In genomic region chr4:99408346-99408745, GRCh38 we compare ENCODE assay signal across 19 cellular contexts. TPM values are rescaled to one million over a fixed set of nuclear protein-coding genes. Genes with fewer than 3 reads are reported as not detected.
DNase-seq lines count a peak whose midpoint lies in the region; ATAC-seq and TF ChIP-seq lines count a peak whose summit lies in the region.
"Had no signal": no experiment of that assay in that cellular context is flagged by ENCODE, and none has a peak within 500 bp of the region (broad histone marks: within the 10 kb centered on the region; RNA-seq: fewer than 3 reads in every experiment).

No MANE protein-coding gene starts in this region.

- no peak for TF ChIP-seq CTCF in ascending aorta (IDR thresholded peaks at IDR 0.05)
- no peak for TF ChIP-seq CTCF in esophagus muscularis mucosa (IDR thresholded peaks at IDR 0.05)
- no peak for TF ChIP-seq CTCF in thoracic aorta (IDR thresholded peaks at IDR 0.05)

- H3K9me3 ChIP-seq in ascending aorta (no peaks in the 10 kb centered on the region), esophagus muscularis mucosa (no peaks in the 10 kb centered on the region), thoracic aorta (no peaks in the 10 kb centered on the region)
- H3K9me3 ChIP-seq: SJSA1 had no signal

- H3K36me3 ChIP-seq in ascending aorta (no peaks in the 10 kb centered on the region), esophagus muscularis mucosa (no peaks in the 10 kb centered on the region), thoracic aorta (no peaks in the 10 kb centered on the region)
- H3K36me3 ChIP-seq: SJSA1 had no signal

- TF ChIP-seq EP300 in esophagus muscularis mucosa (IDR thresholded peaks at IDR 0.05) = no peak

- H3K27ac ChIP-seq in ascending aorta (peak overlapping the region; percentile 79 to 80), esophagus muscularis mucosa (replicated peaks in 1 of 4) (peak overlapping the region; percentile 58 to 73 (median 68)), thoracic aorta (peak overlapping the region; percentile 76 to 95)
- H3K27ac ChIP-seq: C4-2B, KMS-11, RWPE1, SJSA1 had no signal

- ATAC-seq in thoracic aorta (ENCODE audit: insufficient number of reproducible peaks, low FRiP score, low read depth) (no peak), HG02678 (IDR thresholded peaks at IDR 0.05; ENCODE audit: unreplicated experiment) (no peak)
- ATAC-seq: PC-3 had no signal

- intact Hi-C loops in ascending aorta (cut with DNase I) = loop anchor here (5.0 to 10.0 kb wide), 3 partner anchors 156 to 411 kb away; partner anchors contain the start of genes ADH5, METAP1 and TRMT10A
- intact Hi-C loops in esophagus muscularis mucosa (cut with DNase I) = loop anchor here (5.0 kb wide), 1 partner anchor 206 kb away; no protein-coding TSS in a partner anchor

- H3K4me1 ChIP-seq in ascending aorta (peaks cover 9 to 37% of the 10 kb centered on the region in 2 donors), esophagus muscularis mucosa (peaks cover 19 to 71% (median 52%) of the 10 kb centered on the region in 4 donors), thoracic aorta (ENCODE audit: control insufficient read depth in 1 of 2, low read depth in 2 of 2) (peaks cover 17 to 57% of the 10 kb centered on the region in 2 donors)

- no peaks in the 10 kb centered on the region for H3K27me3 ChIP-seq in ascending aorta
- H3K27me3 ChIP-seq in esophagus muscularis mucosa = no peaks in the 10 kb centered on the region
- no peaks in the 10 kb centered on the region for H3K27me3 ChIP-seq in thoracic aorta (replicated peaks; ENCODE audit: insufficient read depth)

- H3K4me3 ChIP-seq in ascending aorta (no peak overlapping the region), esophagus muscularis mucosa (no peak overlapping the region), thoracic aorta (no peak overlapping the region)
- H3K4me3 ChIP-seq: SJSA1 had no signal

- DNase-seq in ascending aorta (ENCODE audit: low spot score in 2 of 2) (no peak), esophagus muscularis mucosa (ENCODE audit: extremely low spot score) (no peak), iris pigment epithelial cell (ENCODE audit: low read depth) (peak; percentile 17), thoracic aorta (ENCODE audit: low spot score) (no peak), cerebellar cortex (ENCODE audit: low spot score) (no peak), NCI-H1092 treated with DMSO at 0.1 percent for 48 hours (lab: John Stamatoyannopoulos, UW) (no peak)
- DNase-seq: ACHN, AML-193, DMS79 treated with DMSO at 0.1 percent for 48 hours, NCI-H1417 treated with DMSO at 0.1 percent for 48 hours, NCI-H187 treated with DMSO at 0.1 percent for 48 hours, NCI-H226, NCI-H524, PC-3 had no signal

- TF ChIP-seq POLR2A in esophagus muscularis mucosa (IDR thresholded peaks at IDR 0.05; ENCODE audit: low read depth) = no peak

RNA-seq across cellular contexts. Expression of gene ADH7, which starts 26.8 kb away (rescaled TPM):
- total RNA-seq in ascending aorta (not detected), esophagus muscularis mucosa (not detected), thoracic aorta (not detected)
- total RNA-seq: PC-3, SJSA1 had no signal

RNA-seq across cellular contexts. Expression of gene ADH1C, which starts 55.8 kb away (rescaled TPM):
- total RNA-seq in ascending aorta (4.6 TPM), esophagus muscularis mucosa (1 to 10 TPM; 4.0 to 6.1 (median 4.9) TPM), thoracic aorta (1 to 10 TPM; 4.5 to 5.4 TPM)
- total RNA-seq: PC-3, SJSA1 had no signal
